ENCODE assay signal across 15 cellular contexts in the genomic region with DNA sequence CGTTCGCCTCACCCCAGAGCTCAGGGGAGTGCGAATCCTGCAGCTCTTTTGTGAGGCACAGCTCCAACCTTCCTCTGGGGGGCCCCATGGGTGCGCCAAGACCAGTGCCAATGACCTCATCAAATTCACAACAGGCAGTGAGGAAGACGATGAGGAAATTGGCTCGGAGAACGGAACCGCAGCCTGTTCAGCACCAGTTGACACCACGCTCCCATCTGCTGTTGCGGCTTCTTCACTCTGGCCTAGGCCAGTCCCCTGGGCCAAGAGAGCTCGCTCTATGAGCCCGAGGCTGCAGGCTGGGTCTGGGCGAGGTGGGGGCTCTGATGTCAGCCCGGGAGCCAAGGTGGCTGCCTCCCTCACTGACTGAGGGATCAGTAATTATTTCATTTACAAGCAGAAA. TPM values are rescaled to one million over a fixed set of nuclear protein-coding genes. Genes with fewer than 3 reads are reported as not detected.
DNase-seq lines count a peak whose midpoint lies in the region; ATAC-seq and TF ChIP-seq lines count a peak whose summit lies in the region.
"Had no signal": no experiment of that assay in that cellular context is flagged by ENCODE, and none has a peak within 500 bp of the region (broad histone marks: within the 10 kb centered on the region; RNA-seq: fewer than 3 reads in every experiment).

No MANE protein-coding gene starts in this region.

- H3K36me3 ChIP-seq in SK-N-SH (replicated peaks in 1 of 2; ENCODE audit: control insufficient read depth in 1 of 2, insufficient read depth in 2 of 2, low read length in 1 of 2), result no peaks in the 10 kb centered on the region
- H3K36me3 ChIP-seq in upper lobe of right lung, result no peaks in the 10 kb centered on the region
- no peaks in the 10 kb centered on the region for H3K36me3 ChIP-seq in suprapubic skin
- H3K36me3 ChIP-seq: upper lobe of left lung had no signal

- no peak for ATAC-seq in SK-N-SH treated with all-trans-retinoic acid at 6 μM for 48 hours
- ATAC-seq in upper lobe of right lung, result peak; percentile 72
- no peak for ATAC-seq in activated CD8-positive, alpha-beta T cell treated with anti-CD3 and anti-CD28 coated beads for 36 hours
- ATAC-seq in HG03108 (IDR thresholded peaks at IDR 0.05; ENCODE audit: unreplicated experiment), result no peak

- H3K4me3 ChIP-seq in SK-N-SH (ENCODE audit: low read depth in 2 of 2, low read length in 1 of 2), result peak overlapping the region in 1 of 2 experiments; percentile 21; a peak in 1 of 4 replicates
- H3K4me3 ChIP-seq in upper lobe of right lung, result no peak overlapping the region
- no peak overlapping the region for H3K4me3 ChIP-seq in suprapubic skin
- H3K4me3 ChIP-seq: upper lobe of left lung had no signal

- no peak overlapping the region for H2AFZ ChIP-seq in SK-N-SH (ENCODE audit: low read depth)

- H3K4me1 Mint-ChIP-seq in activated CD8-positive, alpha-beta T cell treated with anti-CD3 and anti-CD28 coated beads for 36 hours (ENCODE audit: low read depth), result peaks cover 13% of the 10 kb centered on the region

- no peak for TF ChIP-seq CTCF in SK-N-SH (IDR thresholded peaks at IDR 0.05)
- TF ChIP-seq CTCF in upper lobe of right lung (IDR thresholded peaks at IDR 0.05), result peak; percentile 15
- TF ChIP-seq CTCF in activated CD8-positive, alpha-beta T cell treated with anti-CD3 and anti-CD28 coated beads for 36 hours (IDR thresholded peaks at IDR 0.05), result no peak
- no peak for TF ChIP-seq CTCF in suprapubic skin (IDR thresholded peaks at IDR 0.05)

- peaks cover 0 to 45% of the 10 kb centered on the region in 2 experiments; a peak in 1 of 4 replicates for H3K4me1 ChIP-seq in SK-N-SH (ENCODE audit: control insufficient read depth in 1 of 2, insufficient read depth in 2 of 2, low read depth in 1 of 2, low read length in 1 of 2)
- H3K4me1 ChIP-seq in upper lobe of right lung, result peaks cover 8% of the 10 kb centered on the region
- peaks cover 11% of the 10 kb centered on the region for H3K4me1 ChIP-seq in suprapubic skin

- H3K79me2 ChIP-seq in SK-N-SH (ENCODE audit: insufficient read depth), result no peaks in the 10 kb centered on the region

- H4K20me1 ChIP-seq in SK-N-SH (ENCODE audit: insufficient read depth), result no peaks in the 10 kb centered on the region

- H3K9me2 ChIP-seq in SK-N-SH, result no peaks in the 10 kb centered on the region

- no peak for TF ChIP-seq RAD21 in SK-N-SH (IDR thresholded peaks at IDR 0.05; ENCODE audit: low read length)

- POLR2A ChIA-PET in SK-N-SH (lab: Yijun Ruan, JAX), result interaction anchor here (0.7 to 4.2 kb wide), 7 partner anchors 8 to 99 kb away, joined by 3 to 70 read pairs (median 19); no protein-coding TSS in a partner anchor
- POLR2A ChIA-PET in activated CD8-positive, alpha-beta T cell treated with anti-CD3 and anti-CD28 coated beads for 36 hours (lab: Charles Lee), result no interaction called here

- CTCF ChIA-PET in SK-N-SH (lab: Yijun Ruan, JAX), result interaction anchor here (1.0 to 8.4 kb wide), 12 partner anchors 8 to 229 kb away, joined by 3 to 338 read pairs (median 9); a partner anchor contains a TSS
- CTCF ChIA-PET in activated CD8-positive, alpha-beta T cell treated with anti-CD3 and anti-CD28 coated beads for 36 hours (lab: Charles Lee), result interaction anchor here (1.1 to 9.4 kb wide), 2 partner anchors 12 to 99 kb away, joined by 3 to 142 read pairs; no protein-coding TSS in a partner anchor

- H3K9ac ChIP-seq in SK-N-SH, result no peak overlapping the region
- H3K9ac ChIP-seq: KMS-11 had no signal

- DNase-seq in SK-N-SH (peak; percentile 33), cerebellar cortex (ENCODE audit: low spot score) (peak; percentile 63), medulla oblongata (ENCODE audit: extremely low spot score) (peak; percentile 68), upper lobe of right lung (no peak), suprapubic skin (ENCODE audit: low spot score in 2 of 2) (no peak)
- no peak for DNase-seq in activated CD8-positive, alpha-beta T cell treated with anti-CD3 and anti-CD28 coated beads for 36 hours
- DNase-seq: activated CD8-positive, alpha-beta memory T cell treated with anti-CD3 and anti-CD28 coated beads, Interleukin-2, amount 50 U/mL, for 48 hours; NCI-H526 treated with DMSO at 0.1 percent for 48 hours; nephron progenitor cell; stimulated activated CD4-positive, alpha-beta T cell treated with anti-CD3 and anti-CD28 coated beads, Interleukin-4, amount 100 ng/mL, for 4 hours; T-helper 2 cell had no signal

- peaks cover 7% of the 10 kb centered on the region for H3K27me3 Mint-ChIP-seq in activated CD8-positive, alpha-beta T cell treated with anti-CD3 and anti-CD28 coated beads for 36 hours

- H3K4me2 ChIP-seq in SK-N-SH, result no peak overlapping the region
- H3K4me2 ChIP-seq: KMS-11 had no signal

- intact Hi-C loops in upper lobe of right lung (cut with DNase I), result no loop called here
- intact Hi-C loops in activated CD8-positive, alpha-beta T cell treated with anti-CD3 and anti-CD28 coated beads for 36 hours (cut with micrococcal nuclease), result no loop called here

- H3K9me3 Mint-ChIP-seq in activated CD8-positive, alpha-beta T cell treated with anti-CD3 and anti-CD28 coated beads for 36 hours, result no peaks in the 10 kb centered on the region
- H3K9me3 Mint-ChIP-seq: nephron progenitor cell had no signal

- H3K27me3 ChIP-seq in SK-N-SH (ENCODE audit: insufficient read depth) (no peaks in the 10 kb centered on the region), upper lobe of right lung (no peaks in the 10 kb centered on the region), suprapubic skin (peaks cover 9% of the 10 kb centered on the region)
- H3K27me3 ChIP-seq: upper lobe of left lung had no signal

- no peaks in the 10 kb centered on the region for H3K36me3 Mint-ChIP-seq in activated CD8-positive, alpha-beta T cell treated with anti-CD3 and anti-CD28 coated beads for 36 hours (ENCODE audit: low read depth)

- H3K27ac ChIP-seq in SK-N-SH (ENCODE audit: low read depth in 2 of 2, low read length in 1 of 2) (peak overlapping the region in 1 of 2 experiments; percentile 90; a peak in 2 of 4 replicates), upper lobe of right lung (no peak overlapping the region), suprapubic skin (no peak overlapping the region)
- H3K27ac ChIP-seq: KMS-11, upper lobe of left lung had no signal

- H3K9me3 ChIP-seq in SK-N-SH (no peaks in the 10 kb centered on the region), upper lobe of right lung (no peaks in the 10 kb centered on the region), suprapubic skin (no peaks in the 10 kb centered on the region)
- H3K9me3 ChIP-seq: upper lobe of left lung had no signal

- WGBS in SK-N-SH (ENCODE audit: low lambda C conversion rate), result 85% methylated on average over 12 of the region's 14 CpGs
- WGBS in suprapubic skin, result 79% methylated on average over 14 of the region's 14 CpGs

- TF ChIP-seq EP300 in SK-N-SH (IDR thresholded peaks at IDR 0.05; ENCODE audit: borderline replicate concordance in 1 of 2, low read depth in 1 of 2, low read length in 1 of 2), result no peak
- no peak for TF ChIP-seq EP300 in suprapubic skin (IDR thresholded peaks at IDR 0.05)

- H3K4me3 Mint-ChIP-seq in activated CD8-positive, alpha-beta T cell treated with anti-CD3 and anti-CD28 coated beads for 36 hours, result no peak overlapping the region
- H3K4me3 Mint-ChIP-seq: nephron progenitor cell had no signal

- H3F3A ChIP-seq in SK-N-SH (replicated peaks; ENCODE audit: insufficient read depth), result no peaks in the 10 kb centered on the region

- no peak for TF ChIP-seq POLR2A in suprapubic skin (IDR thresholded peaks at IDR 0.05)

- H3K27ac Mint-ChIP-seq in activated CD8-positive, alpha-beta T cell treated with anti-CD3 and anti-CD28 coated beads for 36 hours, result no peak overlapping the region
- H3K27ac Mint-ChIP-seq: nephron progenitor cell had no signal

TF ChIP-seq in SK-N-SH, 30 proteins besides CTCF, POLR2A, EP300 and RAD21 (continues in another document):
- no peak for TF ChIP-seq RXRA (IDR thresholded peaks at IDR 0.05; ENCODE audit: borderline replicate concordance, low read depth)
- no peak for TF ChIP-seq YY1 (IDR thresholded peaks at IDR 0.05; ENCODE audit: low read depth)
- no peak for TF ChIP-seq GATA2 (CRISPR knock-in tag; IDR thresholded peaks at IDR 0.05)
- no peak for TF ChIP-seq JUND (IDR thresholded peaks at IDR 0.05)
- no peak for TF ChIP-seq SIN3A (IDR thresholded peaks at IDR 0.05; ENCODE audit: borderline replicate concordance, low read depth, low read length)
- no peak for TF ChIP-seq CHD2 (IDR thresholded peaks at IDR 0.05; ENCODE audit: low read length, partially characterized antibody)
- TF ChIP-seq TCF12 (IDR thresholded peaks at IDR 0.05), result no peak
- no peak for TF ChIP-seq FOXJ3 (CRISPR knock-in tag; IDR thresholded peaks at IDR 0.05)
- no peak for TF ChIP-seq MEF2A (IDR thresholded peaks at IDR 0.05; ENCODE audit: borderline replicate concordance, low read depth)
- no peak for TF ChIP-seq SMC3 (IDR thresholded peaks at IDR 0.05; ENCODE audit: low read depth, low read length)
- TF ChIP-seq RFX5 (IDR thresholded peaks at IDR 0.05; ENCODE audit: low read length), result no peak

TF ChIP-seq in SK-N-SH treated with all-trans-retinoic acid at 6 μM for 48 hours, 23 proteins besides CTCF, POLR2A, EP300 and RAD21 (continues in another document):
- TF ChIP-seq, protein P1, sequence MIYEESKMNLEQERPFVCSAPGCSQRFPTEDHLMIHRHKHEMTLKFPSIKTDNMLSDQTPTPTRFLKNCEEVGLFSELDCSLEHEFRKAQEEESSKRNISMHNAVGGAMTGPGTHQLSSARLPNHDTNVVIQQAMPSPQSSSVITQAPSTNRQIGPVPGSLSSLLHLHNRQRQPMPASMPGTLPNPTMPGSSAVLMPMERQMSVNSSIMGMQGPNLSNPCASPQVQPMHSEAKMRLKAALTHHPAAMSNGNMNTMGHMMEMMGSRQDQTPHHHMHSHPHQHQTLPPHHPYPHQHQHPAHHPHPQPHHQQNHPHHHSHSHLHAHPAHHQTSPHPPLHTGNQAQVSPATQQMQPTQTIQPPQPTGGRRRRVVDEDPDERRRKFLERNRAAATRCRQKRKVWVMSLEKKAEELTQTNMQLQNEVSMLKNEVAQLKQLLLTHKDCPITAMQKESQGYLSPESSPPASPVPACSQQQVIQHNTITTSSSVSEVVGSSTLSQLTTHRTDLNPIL (CRISPR knock-in tag; IDR thresholded peaks at IDR 0.05; ENCODE audit: low read depth), result no peak
- TF ChIP-seq ARNTL (CRISPR knock-in tag; IDR thresholded peaks at IDR 0.05; ENCODE audit: borderline replicate concordance, low read depth), result no peak
- no peak for TF ChIP-seq TOX (CRISPR knock-in tag; IDR thresholded peaks at IDR 0.05; ENCODE audit: borderline replicate concordance)
- TF ChIP-seq CSDC2 (CRISPR knock-in tag; IDR thresholded peaks at IDR 0.05), result no peak

RNA-seq across cellular contexts. Expression of a gene that starts 2.2 kb away (rescaled TPM):
- 1.2 and 3.1 TPM in 2 replicates for polyA plus RNA-seq in SK-N-SH (2012; rRNA removed)
- polyA plus RNA-seq in SK-N-SH (2012; cell fraction: cytosol; rRNA removed), result 1.5 and 3.4 TPM in 2 replicates
- polyA plus RNA-seq in SK-N-SH (2012; cell fraction: nucleus; rRNA removed), result 6.3 and 7.7 TPM in 2 replicates
- total RNA-seq in upper lobe of right lung, result 7.1 TPM
- 1 to 10 TPM; 3.0 to 3.7 TPM for total RNA-seq in activated CD8-positive, alpha-beta T cell treated with anti-CD3 and anti-CD28 coated beads for 36 hours
- total RNA-seq in suprapubic skin, result 10 to 100 TPM in 3 of 4 donors, 1 to 10 TPM in 1; 3.7 to 15.4 (median 12.8) TPM

RNA-seq across cellular contexts. Expression of a gene that starts 54.1 kb away (rescaled TPM):
- polyA plus RNA-seq in SK-N-SH (2012; rRNA removed), result 12.1 and 14.3 TPM in 2 replicates
- polyA plus RNA-seq in SK-N-SH (2012; cell fraction: cytosol; rRNA removed), result 13.1 and 13.4 TPM in 2 replicates
- polyA plus RNA-seq in SK-N-SH (2012; cell fraction: nucleus; rRNA removed), result 10.3 and 13.2 TPM in 2 replicates
- total RNA-seq in upper lobe of right lung, result 47.7 TPM
- total RNA-seq in activated CD8-positive, alpha-beta T cell treated with anti-CD3 and anti-CD28 coated beads for 36 hours, result 10 to 100 TPM; 63.8 to 64.6 TPM
- 10 to 100 TPM; 51.2 to 66.4 (median 56.7) TPM for total RNA-seq in suprapubic skin

Comparison
In these comparisons a context has a peak if more than half of its experiments do, and no peak if none do; other contexts are left out.
1. DNase-seq: peak in SK-N-SH (single experiment), cerebellar cortex (single experiment) and medulla oblongata (single experiment); none in upper lobe of right lung (single experiment), activated CD8-positive, alpha-beta T cell treated with anti-CD3 and anti-CD28 coated beads for 36 hours (single experiment) and suprapubic skin (0 of 2).